In the genomic region with DNA sequence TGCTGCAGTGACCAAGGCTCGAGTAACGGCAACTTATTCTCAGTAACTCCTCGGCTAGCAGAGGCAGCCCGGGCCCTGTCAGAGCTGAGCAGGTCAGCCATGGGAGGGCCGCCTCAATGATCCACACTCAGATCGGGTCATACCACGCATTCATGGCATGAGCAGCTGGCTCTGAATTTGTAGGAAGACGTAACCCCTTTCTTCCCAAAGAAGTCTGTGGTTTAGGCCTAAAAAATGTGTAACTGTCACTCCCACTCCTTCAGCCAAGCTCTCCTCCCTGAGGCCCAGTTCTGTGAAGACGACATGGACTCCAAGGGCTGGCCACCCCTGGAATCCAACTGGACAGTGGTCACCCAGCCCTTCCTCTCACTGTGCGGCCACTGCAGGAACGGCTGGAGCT, we compare ENCODE assay signal across 8 cellular contexts. TPM values are rescaled to one million over a fixed set of nuclear protein-coding genes. Genes with fewer than 3 reads are reported as not detected.
DNase-seq lines count a peak whose midpoint lies in the region; ATAC-seq and TF ChIP-seq lines count a peak whose summit lies in the region.

No MANE protein-coding gene starts in this region.

- H3K27ac ChIP-seq in SK-N-SH (ENCODE audit: low read depth in 2 of 2, low read length in 1 of 2) (peak overlapping the region; percentile 98 to 99), ovary (peak overlapping the region; percentile 90 to 98)

- H3K36me3 ChIP-seq in SK-N-SH (replicated peaks in 1 of 2; ENCODE audit: control insufficient read depth in 1 of 2, insufficient read depth in 2 of 2, low read length in 1 of 2) (peaks cover 23 to 24% of the 10 kb centered on the region in 2 experiments), ovary (no peaks in the 10 kb centered on the region)

- DNase-seq in AG09309 (ENCODE audit: low read depth) (peak; percentile 39), SK-N-SH (no peak), fibroblast of the aortic adventitia (ENCODE audit: low read depth) (peak; percentile 79), ovary (peak in 3 of 5 donors; percentile 50 to 55 (median 52))
- DNase-seq in stimulated activated CD8-positive, alpha-beta memory T cell treated with anti-CD3 and anti-CD28 coated beads, Interleukin-4, amount 100 ng/mL, for 48 hours: no peak

- peak overlapping the region; percentile 30; the same call in 1 of the 2 replicates for H2AFZ ChIP-seq in SK-N-SH (ENCODE audit: low read depth)

- no peak for TF ChIP-seq RAD21 in SK-N-SH (IDR thresholded peaks at IDR 0.05; ENCODE audit: low read length)

- no peaks in the 10 kb centered on the region for H3K27me3 ChIP-seq in SK-N-SH (ENCODE audit: insufficient read depth)
- H3K27me3 ChIP-seq in ovary: no peaks in the 10 kb centered on the region

- peak overlapping the region; percentile 47; the same call in 1 of the 2 replicates for H3K4me2 ChIP-seq in SK-N-SH

- CTCF ChIA-PET in SK-N-SH (lab: Yijun Ruan, JAX): interaction anchor here (1.3 kb wide), 1 partner anchor 130 kb away, joined by 4 read pairs; no protein-coding TSS in a partner anchor

- H3K79me2 ChIP-seq in SK-N-SH (ENCODE audit: insufficient read depth): no peaks in the 10 kb centered on the region

- TF ChIP-seq CTCF in AG09309 (IDR thresholded peaks at IDR 0.05; ENCODE audit: control insufficient read depth, insufficient read depth, low read depth, low read length, missing control alignments): no peak
- TF ChIP-seq CTCF in SK-N-SH (IDR thresholded peaks at IDR 0.05): no peak
- no peak for TF ChIP-seq CTCF in fibroblast of the aortic adventitia (IDR thresholded peaks at IDR 0.05; ENCODE audit: insufficient read depth, low read length)
- no peak for TF ChIP-seq CTCF in ovary (IDR thresholded peaks at IDR 0.05)

- H3K4me1 ChIP-seq in SK-N-SH (ENCODE audit: control insufficient read depth in 1 of 2, insufficient read depth in 2 of 2, low read depth in 1 of 2, low read length in 1 of 2): peaks cover 39 to 63% of the 10 kb centered on the region in 2 experiments
- peaks cover 56% of the 10 kb centered on the region for H3K4me1 ChIP-seq in ovary (ENCODE audit: insufficient read depth)

- H4K20me1 ChIP-seq in SK-N-SH (ENCODE audit: insufficient read depth): no peaks in the 10 kb centered on the region

- TF ChIP-seq EP300 in SK-N-SH (IDR thresholded peaks at IDR 0.05; ENCODE audit: borderline replicate concordance in 1 of 2, low read depth in 1 of 2, low read length in 1 of 2): no peak
- TF ChIP-seq EP300 in ovary (IDR thresholded peaks at IDR 0.05): no peak

- ATAC-seq in HG02623 (IDR thresholded peaks at IDR 0.05; ENCODE audit: unreplicated experiment) (no peak), HG03565 (IDR thresholded peaks at IDR 0.05; ENCODE audit: unreplicated experiment) (no peak), HG03460 (IDR thresholded peaks at IDR 0.05; ENCODE audit: unreplicated experiment) (no peak)

- no peaks in the 10 kb centered on the region for H3K9me2 ChIP-seq in SK-N-SH

- intact Hi-C loops in ovary (cut with DNase I): loop anchor here in 2 of 4 donors (2.0 to 10.0 kb wide), 2 partner anchors 131 to 133 kb away; partner anchors contain the start of gene SIK2 (in 2 of the 2)

- no peaks in the 10 kb centered on the region for H3K9me3 ChIP-seq in SK-N-SH
- no peaks in the 10 kb centered on the region for H3K9me3 ChIP-seq in ovary

- POLR2A ChIA-PET in SK-N-SH (lab: Yijun Ruan, JAX): no interaction called here

- H3K4me3 ChIP-seq in AG09309 (ENCODE audit: control insufficient read depth, low read depth, low read length): no peak overlapping the region
- peak overlapping the region in 1 of 2 experiments; percentile 21; a peak in 1 of 4 replicates for H3K4me3 ChIP-seq in SK-N-SH (ENCODE audit: low read depth in 2 of 2, low read length in 1 of 2)
- no peak overlapping the region for H3K4me3 ChIP-seq in fibroblast of the aortic adventitia (ENCODE audit: low read depth, low read length)
- no peak overlapping the region for H3K4me3 ChIP-seq in ovary

- H3F3A ChIP-seq in SK-N-SH (replicated peaks; ENCODE audit: insufficient read depth): peaks cover 26% of the 10 kb centered on the region

- WGBS in SK-N-SH (ENCODE audit: low lambda C conversion rate): 44% methylated on average over 7 of the region's 11 CpGs
- 15 to 26% (median 16%) methylated on average over 11 of the region's 11 CpGs for WGBS in ovary, 3 donors

- H3K9ac ChIP-seq in SK-N-SH: peak overlapping the region; percentile 79

- no peak for TF ChIP-seq POLR2A in ovary (IDR thresholded peaks at IDR 0.05)

TF ChIP-seq in SK-N-SH, 30 proteins besides CTCF, POLR2A, EP300 and RAD21:
- TF ChIP-seq REST (IDR thresholded peaks at IDR 0.05; ENCODE audit: low read depth, low read length) (no peak), NFIC (IDR thresholded peaks at IDR 0.05; ENCODE audit: borderline replicate concordance) (no peak), FOSL2 (IDR thresholded peaks at IDR 0.05; ENCODE audit: borderline replicate concordance, low read depth) (no peak), NRF1 (IDR thresholded peaks at IDR 0.05; ENCODE audit: low read depth, low read length) (no peak), FOXM1 (IDR thresholded peaks at IDR 0.05; ENCODE audit: low read depth) (no peak), EZH2phosphoT487 (IDR thresholded peaks at IDR 0.05; ENCODE audit: borderline replicate concordance, low read depth) (no peak), RXRA (IDR thresholded peaks at IDR 0.05; ENCODE audit: borderline replicate concordance, low read depth) (no peak), GATA2 (CRISPR knock-in tag; IDR thresholded peaks at IDR 0.05) (no peak), RFX5 (IDR thresholded peaks at IDR 0.05; ENCODE audit: low read length) (no peak), SMC3 (IDR thresholded peaks at IDR 0.05; ENCODE audit: low read depth, low read length) (no peak)

RNA-seq across cellular contexts. Expression of gene PPP2R1B, which starts 30.0 kb away (rescaled TPM):
- polyA plus RNA-seq in SK-N-SH (2012; rRNA removed): 25.9 and 32.3 TPM in 2 replicates
- 24.9 and 26.8 TPM in 2 replicates for polyA plus RNA-seq in SK-N-SH (2012; cell fraction: cytosol; rRNA removed)
- 27.4 and 48.2 TPM in 2 replicates for polyA plus RNA-seq in SK-N-SH (2012; cell fraction: nucleus; rRNA removed)
- total RNA-seq in fibroblast of the aortic adventitia (ENCODE audit: low replicate concordance): 18.4 and 27.1 TPM in 2 replicates
- 10 to 100 TPM; 17.3 to 36.4 (median 25.9) TPM for total RNA-seq in ovary
- 10 to 100 TPM in 1 of 2 donors, 1 to 10 TPM in 1; 9.8 to 20.4 TPM for polyA plus RNA-seq in ovary

Comparison
In these comparisons a context has a peak if more than half of its experiments do, and no peak if none do; other contexts are left out.
1. DNase-seq: peak in AG09309 (single experiment), fibroblast of the aortic adventitia (single experiment) and ovary (3 of 5); none in SK-N-SH (single experiment) and stimulated activated CD8-positive, alpha-beta memory T cell treated with anti-CD3 and anti-CD28 coated beads, Interleukin-4, amount 100 ng/mL, for 48 hours (single experiment).